In genomic region chr2:70084973-70085710, GRCh38 we compare ENCODE assay signal across 8 cellular contexts. TPM values are rescaled to one million over a fixed set of nuclear protein-coding genes. Genes with fewer than 3 reads are reported as not detected.
DNase-seq lines count a peak whose midpoint lies in the region.

No MANE protein-coding gene starts in this region.

- WGBS in ectodermal cell, 2 experiments = 51 to 56% methylated on average over 10 of the region's 10 CpGs

- H3K36me3 ChIP-seq in ectodermal cell (ENCODE audit: control insufficient read depth, insufficient read depth, low read length) (peaks cover 22% of the 10 kb centered on the region), muscle layer of duodenum (ENCODE audit: control insufficient read depth in 1 of 2, insufficient read depth in 2 of 2, low read length in 2 of 2) (peaks cover 12 to 44% of the 10 kb centered on the region in 2 donors)

- H3K27me3 ChIP-seq in ectodermal cell (ENCODE audit: control insufficient read depth, insufficient read depth, low read length, poor library complexity, severe bottlenecking) (no peaks in the 10 kb centered on the region), muscle layer of duodenum (ENCODE audit: low read depth, low read length) (no peaks in the 10 kb centered on the region)

- H3K27ac ChIP-seq in ectodermal cell (ENCODE audit: insufficient read depth, low read depth, low read length, poor library complexity, severe bottlenecking) (peak overlapping the region; percentile 99), muscle layer of duodenum (ENCODE audit: low read length) (peak overlapping the region; percentile 100)

- DNase-seq in COR-L47 (lab: John Stamatoyannopoulos, UW) (peak; percentile 30), NCI-H1105 (lab: John Stamatoyannopoulos, UW) (peak; percentile 61), superior temporal gyrus (ENCODE audit: extremely low spot score) (peak; percentile 62), midbrain (lab: John Stamatoyannopoulos, UW) (no peak), cortex of kidney (lab: John Stamatoyannopoulos, UW) (no peak)
- peak; percentile 76 for DNase-seq in activated CD4-positive, alpha-beta T cell treated with anti-CD3 and anti-CD28 coated beads, Interleukin-2, amount 50 U/mL, for 1 hour

- H3K4me1 ChIP-seq in ectodermal cell (ENCODE audit: control insufficient read depth, insufficient read depth, low read length) (peaks cover 20% of the 10 kb centered on the region), muscle layer of duodenum (ENCODE audit: control insufficient read depth in 1 of 2, insufficient read depth in 2 of 2, low read length in 2 of 2) (peaks cover 28 to 35% of the 10 kb centered on the region in 2 donors)

- no peaks in the 10 kb centered on the region for H3K9me3 ChIP-seq in ectodermal cell (ENCODE audit: control insufficient read depth, low read length)
- H3K9me3 ChIP-seq in muscle layer of duodenum (ENCODE audit: control insufficient read depth in 1 of 2, low read length in 2 of 2) = no peaks in the 10 kb centered on the region

- H3K4me3 ChIP-seq in ectodermal cell (ENCODE audit: insufficient read depth, low read depth, low read length) = peak overlapping the region; percentile 99
- H3K4me3 ChIP-seq in muscle layer of duodenum (ENCODE audit: low read depth in 1 of 2, low read length in 2 of 2) = peak overlapping the region; percentile 60 to 69

RNA-seq across cellular contexts. Expression of gene PCBP1, which starts 2.1 kb away (rescaled TPM):
- 321 TPM for polyA plus RNA-seq in ectodermal cell (2013, experiment 1 of 4)
- 320 TPM for polyA plus RNA-seq in ectodermal cell (2013, experiment 2 of 4)
- polyA plus RNA-seq in ectodermal cell (2013, experiment 3 of 4) = 294 TPM
- polyA plus RNA-seq in ectodermal cell (2013, experiment 4 of 4) = 301 TPM

Comparison
In these comparisons a context has a peak if more than half of its experiments do, and no peak if none do; other contexts are left out.
1. DNase-seq: peak in COR-L47 (single experiment), NCI-H1105 (single experiment), activated CD4-positive, alpha-beta T cell treated with anti-CD3 and anti-CD28 coated beads, Interleukin-2, amount 50 U/mL, for 1 hour (single experiment) and superior temporal gyrus (single experiment); none in midbrain (single experiment) and cortex of kidney (single experiment).